Comparison of ENCODE assay signal across 21 cellular contexts in the genomic region with DNA sequence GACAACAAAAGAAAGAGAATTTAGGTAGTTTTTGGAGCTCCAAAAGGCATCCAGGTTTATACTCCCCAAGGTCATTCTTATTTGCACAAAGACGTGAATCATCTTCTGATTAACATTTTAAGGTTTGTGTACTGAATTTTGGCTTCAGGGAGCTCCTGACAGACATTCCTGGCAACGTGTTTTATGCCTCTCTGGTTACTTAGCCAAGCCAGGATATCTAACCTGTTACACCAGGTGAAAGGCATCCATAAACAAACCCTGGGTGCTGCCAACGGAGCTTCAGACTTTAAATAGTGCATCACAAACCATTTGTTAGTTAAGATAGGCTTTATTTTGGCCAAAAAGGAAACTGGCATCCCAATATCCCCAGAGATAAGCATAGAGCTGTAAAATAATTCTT.
"Had no signal": no experiment of that assay in that cellular context is flagged by ENCODE, and none has a peak within 500 bp of the region (broad histone marks: within the 10 kb centered on the region; RNA-seq: fewer than 3 reads in every experiment).

No MANE protein-coding gene starts in this region.

- H3K9me3 Mint-ChIP-seq: activated B cell treated with CpG ODN at 0.5 μM for 24 hours had no signal

- H3K36me3 Mint-ChIP-seq: natural killer cell; stimulated activated naive B cell treated with anti-CD40 and anti-IgM and Interleukin-4, amounts not matched to agents 10 μg/mL and 1 μg/mL and 100 μg/mL, for 72 hours had no signal

- H3K27me3 ChIP-seq: cardiac muscle cell, vagina had no signal

- H3K36me3 ChIP-seq: cardiac muscle cell, left ventricle myocardium inferior, prostate gland, vagina had no signal

- H3K4me1 ChIP-seq: left ventricle myocardium inferior, prostate gland, vagina had no signal

- H3K4me3 ChIP-seq: cardiac muscle cell, left ventricle myocardium inferior, prostate gland, vagina had no signal

- H3K27me3 Mint-ChIP-seq: activated B cell treated with CpG ODN at 0.5 μM for 24 hours; activated CD4-positive, alpha-beta T cell treated with anti-CD3 and anti-CD28 coated beads for 36 hours; stimulated activated naive B cell treated with anti-CD40 and anti-IgM and Interleukin-4, amounts not matched to agents 10 μg/mL and 1 μg/mL and 100 μg/mL, for 72 hours had no signal

- H3K4me3 Mint-ChIP-seq: activated B cell treated with CpG ODN at 0.5 μM for 24 hours; activated CD4-positive, alpha-beta T cell treated with anti-CD3 and anti-CD28 coated beads for 36 hours; activated naive CD4-positive, alpha-beta T cell treated with anti-CD3 and anti-CD28 coated beads for 36 hours; activated T-cell treated with anti-CD3 and anti-CD28 coated beads, Interleukin-2, amount 50 U/mL, for 4 hours; natural killer cell; stimulated activated naive B cell treated with anti-CD40 and anti-IgM and Interleukin-4, amounts not matched to agents 10 μg/mL and 1 μg/mL and 100 μg/mL, for 72 hours had no signal

- H3K4me1 Mint-ChIP-seq: activated B cell treated with CpG ODN at 0.5 μM for 24 hours; activated CD4-positive, alpha-beta T cell treated with anti-CD3 and anti-CD28 coated beads for 36 hours; natural killer cell; stimulated activated naive B cell treated with anti-CD40 and anti-IgM and Interleukin-4, amounts not matched to agents 10 μg/mL and 1 μg/mL and 100 μg/mL, for 72 hours had no signal

- H3K9me3 ChIP-seq: prostate gland, vagina had no signal

- H3K27ac Mint-ChIP-seq: activated B cell treated with CpG ODN at 0.5 μM for 24 hours; activated CD4-positive, alpha-beta T cell treated with anti-CD3 and anti-CD28 coated beads for 36 hours; activated naive CD4-positive, alpha-beta T cell treated with anti-CD3 and anti-CD28 coated beads for 36 hours; natural killer cell; stimulated activated naive B cell treated with anti-CD40 and anti-IgM and Interleukin-4, amounts not matched to agents 10 μg/mL and 1 μg/mL and 100 μg/mL, for 72 hours had no signal

- DNase-seq: activated B cell treated with CpG ODN at 0.5 μM for 24 hours; activated CD4-positive, alpha-beta T cell treated with anti-CD3 and anti-CD28 coated beads for 36 hours; activated CD4-positive, alpha-beta T cell treated with anti-CD3 and anti-CD28 coated beads, Interleukin-2, amount 50 U/mL, for 4 hours; activated CD8-positive, alpha-beta memory T cell treated with anti-CD3 and anti-CD28 coated beads for 24 hours; activated CD8-positive, alpha-beta memory T cell treated with anti-CD3 and anti-CD28 coated beads, Interleukin-2, amount 50 U/mL, for 4 hours; activated naive CD4-positive, alpha-beta T cell treated with anti-CD3 and anti-CD28 coated beads for 36 hours; activated T-cell treated with anti-CD3 and anti-CD28 coated beads, Interleukin-2, amount 50 U/mL, for 4 hours; amygdala; erythroblast; foreskin fibroblast; kidney; left ventricle myocardium inferior; midbrain; natural killer cell; stimulated activated CD4-positive, alpha-beta T cell treated with anti-CD3 and anti-CD28 coated beads, Interleukin-2, amount 100 ng/mL, for 48 hours; stimulated activated CD8-positive, alpha-beta memory T cell treated with anti-CD3 and anti-CD28 coated beads, Interleukin-4, amount 100 ng/mL, for 48 hours; stimulated activated naive B cell treated with anti-CD40 and anti-IgM and Interleukin-4, amounts not matched to agents 10 μg/mL and 1 μg/mL and 100 μg/mL, for 72 hours; trophoblast cell had no signal

- ATAC-seq: activated CD4-positive, alpha-beta T cell treated with anti-CD3 and anti-CD28 coated beads for 36 hours; activated T-cell treated with anti-CD3 and anti-CD28 coated beads, Interleukin-2, amount 50 U/mL, for 4 hours; natural killer cell; stimulated activated naive B cell treated with anti-CD40 and anti-IgM and Interleukin-4, amounts not matched to agents 10 μg/mL and 1 μg/mL and 100 μg/mL, for 72 hours had no signal

- H3K27ac ChIP-seq: cardiac muscle cell, left ventricle myocardium inferior, prostate gland, vagina had no signal
